In genomic region chr9:133524679-133525228, GRCh38 we compare ENCODE assay signal across 1 cellular context.
TF ChIP-seq lines count a peak whose summit lies in the region.

MYMK (minus strand) TSS chr9:133524959; CDS start chr9:133524844, 115 bp downstream.

TF ChIP-seq in GM23338, 12 proteins besides CTCF, POLR2A, EP300 and RAD21 (continued from another document):
- TF ChIP-seq ZNF462 (CRISPR knock-in tag; IDR thresholded peaks at IDR 0.05) (no peak), EZH2 (IDR thresholded peaks at IDR 0.05; ENCODE audit: low read depth, unreplicated experiment) (no peak), EZH2phosphoT487 (IDR thresholded peaks at IDR 0.05; ENCODE audit: unreplicated experiment) (no peak), NANOG (IDR thresholded peaks at IDR 0.05; ENCODE audit: borderline replicate concordance) (no peak), STAT1 (IDR thresholded peaks at IDR 0.05; ENCODE audit: unreplicated experiment) (no peak), CREB1 (CRISPR knock-in tag; IDR thresholded peaks at IDR 0.05; ENCODE audit: low read depth) (no peak), REST (IDR thresholded peaks at IDR 0.05; ENCODE audit: unreplicated experiment) (no peak), ZNF114 (CRISPR knock-in tag; IDR thresholded peaks at IDR 0.05) (no peak)
